ENCODE assay signal across 25 cellular contexts in the genomic region with DNA sequence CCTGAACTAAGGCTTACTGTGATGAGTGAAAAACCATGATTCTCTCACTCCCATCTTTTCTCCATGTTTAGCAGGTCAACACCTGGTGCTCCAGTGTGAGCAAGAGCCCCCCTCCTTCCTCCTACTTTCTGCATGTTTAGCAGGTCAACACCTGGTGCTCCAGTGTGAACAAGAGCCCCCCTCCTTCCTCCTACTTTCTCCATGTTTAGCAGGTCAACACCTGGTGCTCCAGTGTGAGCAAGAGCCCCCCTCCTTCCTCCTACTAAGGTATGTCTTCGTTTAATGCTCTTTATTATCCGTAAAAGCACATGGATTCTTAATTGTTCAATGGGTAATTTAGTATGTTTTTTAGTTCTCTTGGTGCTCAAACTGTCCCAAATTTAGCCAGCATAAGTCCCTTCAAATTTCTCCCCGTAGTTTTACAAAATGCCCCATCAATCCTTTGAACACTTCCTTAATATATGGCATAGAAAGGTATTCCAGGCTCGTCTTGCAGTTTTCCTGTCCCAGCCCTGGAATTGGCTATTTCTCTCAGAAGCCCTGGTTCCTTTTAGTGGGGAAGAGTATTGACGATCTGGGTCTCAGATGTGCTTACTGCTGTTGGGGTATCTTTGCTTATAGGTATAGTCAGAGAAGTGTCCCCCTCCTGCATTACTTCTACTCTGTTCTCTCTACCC.
DNase-seq lines count a peak whose midpoint lies in the region; ATAC-seq and TF ChIP-seq lines count a peak whose summit lies in the region.
"Had no signal": no experiment of that assay in that cellular context is flagged by ENCODE, and none has a peak within 500 bp of the region (broad histone marks: within the 10 kb centered on the region; RNA-seq: fewer than 3 reads in every experiment).

No MANE protein-coding gene starts in this region.

- no peak overlapping the region for H3K4me3 Mint-ChIP-seq in endodermal cell
- no peak overlapping the region for H3K4me3 Mint-ChIP-seq in stimulated activated memory B cell treated with anti-CD40 and anti-IgM and Interleukin-4, amounts not matched to agents 10 μg/mL and 1 μg/mL and 100 μg/mL, for 72 hours
- H3K4me3 Mint-ChIP-seq: CD14-positive monocyte; CD4-positive, alpha-beta memory T cell; CD4-positive, CD25-positive, alpha-beta regulatory T cell; CD8-positive, alpha-beta memory T cell had no signal

- H3K4me1 ChIP-seq in endodermal cell (ENCODE audit: control insufficient read depth, insufficient read depth, low read length): no peaks in the 10 kb centered on the region
- H3K4me1 ChIP-seq: BE2C, BLaER1 had no signal

- no peaks in the 10 kb centered on the region for H3K27me3 Mint-ChIP-seq in endodermal cell (ENCODE audit: insufficient read depth)
- no peaks in the 10 kb centered on the region for H3K27me3 Mint-ChIP-seq in stimulated activated memory B cell treated with anti-CD40 and anti-IgM and Interleukin-4, amounts not matched to agents 10 μg/mL and 1 μg/mL and 100 μg/mL, for 72 hours
- H3K27me3 Mint-ChIP-seq: CD4-positive, alpha-beta memory T cell; CD4-positive, CD25-positive, alpha-beta regulatory T cell; CD8-positive, alpha-beta memory T cell had no signal

- no peaks in the 10 kb centered on the region for H3K27me3 ChIP-seq in endodermal cell (ENCODE audit: control insufficient read depth, insufficient read depth, low read length, poor library complexity, severe bottlenecking)
- H3K27me3 ChIP-seq: BE2C, BLaER1 had no signal

- no peak overlapping the region for H3K9ac ChIP-seq in endodermal cell (ENCODE audit: extremely low read depth, low read length, poor library complexity, severe bottlenecking)
- H3K9ac ChIP-seq: BLaER1 had no signal

- H3K27ac ChIP-seq in endodermal cell (ENCODE audit: low read depth, low read length): no peak overlapping the region
- H3K27ac ChIP-seq: BLaER1 had no signal

- DNase-seq in endodermal cell: no peak
- DNase-seq in islet precursor cell: peak; percentile 4
- no peak for DNase-seq in UCSD-AML1 (lab: John Stamatoyannopoulos, UW; ENCODE audit: unreplicated experiment)
- no peak for DNase-seq in GM13977 (ENCODE audit: low spot score)
- no peak for DNase-seq in iPS-NIHi7 (ENCODE audit: extremely low spot score)
- DNase-seq: 8988T; ACHN; BE2C; C1 segment of cervical spinal cord; CD4-positive, alpha-beta memory T cell; CD4-positive, CD25-positive, alpha-beta regulatory T cell; CD8-positive, alpha-beta memory T cell; COR-L47; DMS 273 treated with DMSO at 0.1 percent for 48 hours; DMS153; DMS53; DMS79; DND-41; EL; GDM1 had no signal

- H3K36me3 Mint-ChIP-seq in endodermal cell (ENCODE audit: low read depth): no peaks in the 10 kb centered on the region
- no peaks in the 10 kb centered on the region for H3K36me3 Mint-ChIP-seq in stimulated activated memory B cell treated with anti-CD40 and anti-IgM and Interleukin-4, amounts not matched to agents 10 μg/mL and 1 μg/mL and 100 μg/mL, for 72 hours
- H3K36me3 Mint-ChIP-seq: CD14-positive monocyte; CD4-positive, alpha-beta memory T cell; CD4-positive, CD25-positive, alpha-beta regulatory T cell; CD8-positive, alpha-beta memory T cell had no signal

- ATAC-seq in stimulated activated memory B cell treated with anti-CD40 and anti-IgM and Interleukin-4, amounts not matched to agents 10 μg/mL and 1 μg/mL and 100 μg/mL, for 72 hours: peak; percentile 24
- no peak for ATAC-seq in HG02973 (IDR thresholded peaks at IDR 0.05; ENCODE audit: unreplicated experiment)
- ATAC-seq: GM12878 had no signal

- no peaks in the 10 kb centered on the region for H3K4me1 Mint-ChIP-seq in endodermal cell
- no peaks in the 10 kb centered on the region for H3K4me1 Mint-ChIP-seq in stimulated activated memory B cell treated with anti-CD40 and anti-IgM and Interleukin-4, amounts not matched to agents 10 μg/mL and 1 μg/mL and 100 μg/mL, for 72 hours
- H3K4me1 Mint-ChIP-seq: CD14-positive monocyte; CD4-positive, alpha-beta memory T cell; CD4-positive, CD25-positive, alpha-beta regulatory T cell; CD8-positive, alpha-beta memory T cell had no signal

- H3K27ac Mint-ChIP-seq in endodermal cell: no peak overlapping the region
- no peak overlapping the region for H3K27ac Mint-ChIP-seq in stimulated activated memory B cell treated with anti-CD40 and anti-IgM and Interleukin-4, amounts not matched to agents 10 μg/mL and 1 μg/mL and 100 μg/mL, for 72 hours
- H3K27ac Mint-ChIP-seq: CD14-positive monocyte; CD4-positive, alpha-beta memory T cell; CD4-positive, CD25-positive, alpha-beta regulatory T cell; CD8-positive, alpha-beta memory T cell had no signal

- no peaks in the 10 kb centered on the region for H3K36me3 ChIP-seq in endodermal cell (ENCODE audit: control insufficient read depth, insufficient read depth, low read length)
- H3K36me3 ChIP-seq: BE2C, BLaER1 had no signal

- H3K4me3 ChIP-seq in endodermal cell (ENCODE audit: low read length): peak overlapping the region; percentile 50
- H3K4me3 ChIP-seq: BLaER1, GM12878 had no signal

- peaks cover 90% of the 10 kb centered on the region for H3K9me3 ChIP-seq in endodermal cell (ENCODE audit: control insufficient read depth, low read length)
- H3K9me3 ChIP-seq: BLaER1 had no signal

- 64 to 73% methylated on average over 1 to 5 of the region's 5 CpGs for WGBS in endodermal cell (ENCODE audit: insufficient coverage in 1 of 2, insufficient read length in 1 of 2), 2 experiments

- H3K9me3 Mint-ChIP-seq in endodermal cell: no peaks in the 10 kb centered on the region
- H3K9me3 Mint-ChIP-seq in stimulated activated memory B cell treated with anti-CD40 and anti-IgM and Interleukin-4, amounts not matched to agents 10 μg/mL and 1 μg/mL and 100 μg/mL, for 72 hours: no peaks in the 10 kb centered on the region

- in situ Hi-C loops in GM13977 (cut with MboI; ENCODE audit: low pct_unique_long_range_greater_than_20kb, low sequenced_read_pairs, unreplicated experiment): no loop called here

- TF ChIP-seq CTCF in endodermal cell (conservative IDR thresholded peaks at IDR 0.05): no peak
- TF ChIP-seq CTCF in GM13977 (IDR thresholded peaks at IDR 0.05; ENCODE audit: extremely low read depth, insufficient read depth, missing control alignments): no peak
